ENCODE assay signal across 10 cellular contexts in genomic region chr6:73471686-73472290, GRCh38. TPM values are rescaled to one million over a fixed set of nuclear protein-coding genes. Genes with fewer than 3 reads are reported as not detected.
DNase-seq lines count a peak whose midpoint lies in the region; ATAC-seq, FAIRE-seq and TF ChIP-seq lines count a peak whose summit lies in the region.
"Had no signal": no experiment of that assay in that cellular context is flagged by ENCODE, and none has a peak within 500 bp of the region (broad histone marks: within the 10 kb centered on the region; RNA-seq: fewer than 3 reads in every experiment).

No MANE protein-coding gene starts in this region.

- TF ChIP-seq EP300 in HepG2 (IDR thresholded peaks at IDR 0.05; ENCODE audit: low read depth in 2 of 2, low read length in 2 of 2) (no peak), HepG2 (CRISPR knock-in tag; IDR thresholded peaks at IDR 0.05; ENCODE audit: borderline replicate concordance) (no peak)

- in situ Hi-C loops in HepG2 (cut with HindIII; ENCODE audit: extremely low pct_ligation_motif_present, low pct_unique_long_range_greater_than_20kb) (no loop called here), ACHN (cut with HindIII; ENCODE audit: low pct_ligation_motif_present, low pct_unique_long_range_greater_than_20kb, low sequenced_read_pairs) (no loop called here)

- H2AFZ ChIP-seq in HepG2 (ENCODE audit: low read length): no peak overlapping the region

- no peak overlapping the region for H3K27ac ChIP-seq in HepG2 (ENCODE audit: extremely low read length, insufficient read depth, low read length)
- H3K27ac ChIP-seq: prostate gland had no signal

- intact Hi-C loops in HepG2 (cut with micrococcal nuclease; ENCODE audit: unreplicated experiment): no loop called here

- no peak for TF ChIP-seq POLR2A in HepG2 (IDR thresholded peaks at IDR 0.05; ENCODE audit: insufficient read depth in 1 of 2, low read depth in 2 of 2, low read length in 2 of 2)

- H3K4me3 ChIP-seq in HepG2 (replicated peaks in 1 of 3; ENCODE audit: insufficient read depth in 1 of 3, low read depth in 2 of 3, low read length in 3 of 3): no peak overlapping the region
- H3K4me3 ChIP-seq: prostate gland had no signal

- no peak overlapping the region for H3K9ac ChIP-seq in HepG2 (ENCODE audit: insufficient read depth, low read depth, low read length)

- no peak for TF ChIP-seq RAD21 in HepG2 (CRISPR knock-in tag; IDR thresholded peaks at IDR 0.05)

- WGBS in HepG2 (ENCODE audit: low lambda C conversion rate): 94% methylated on average over 2 of the region's 2 CpGs

- POLR2A ChIA-PET in HepG2 (lab: Yijun Ruan, JAX): no interaction called here

- no peak for FAIRE-seq in HepG2 (lab: Jason Lieb, UNC)

- DNase-seq in HepG2 (ENCODE audit: low spot score) (no peak), ACHN (no peak), NCI-H187 (lab: John Stamatoyannopoulos, UW) (no peak), NCI-H1436 (lab: John Stamatoyannopoulos, UW) (no peak)
- no peak for DNase-seq in activated effector memory CD4-positive, alpha-beta T cell treated with Interleukin-2 at 50 U/mL for 16 hours
- DNase-seq: foreskin melanocyte had no signal

- H3K4me1 ChIP-seq in HepG2 (ENCODE audit: insufficient read depth, low read length): no peaks in the 10 kb centered on the region
- H3K4me1 ChIP-seq: prostate gland had no signal

- no peaks in the 10 kb centered on the region for H4K20me1 ChIP-seq in HepG2 (ENCODE audit: insufficient read depth, low read length)

- H3K79me2 ChIP-seq in HepG2 (ENCODE audit: insufficient read depth, low read length): no peaks in the 10 kb centered on the region

- TSS peak; percentile 29 for BruUV-seq in HepG2 (replicated peaks; lab: Mats Ljungman, UMichigan)

- no peak for TF ChIP-seq CTCF in HepG2 (CRISPR knock-in tag; IDR thresholded peaks at IDR 0.05)

- peaks cover 14 to 56% of the 10 kb centered on the region in 2 experiments; a peak in 4 of 5 replicates for H3K36me3 ChIP-seq in HepG2 (replicated peaks in 1 of 2; ENCODE audit: control insufficient read depth in 1 of 2, insufficient read depth in 2 of 2, low read length in 2 of 2)

- no peak overlapping the region for H3K4me2 ChIP-seq in HepG2 (ENCODE audit: low read depth, low read length)

- CTCF ChIA-PET in HepG2 (lab: Yijun Ruan, JAX; ENCODE audit: low intra/inter-chr PET ratio, low total read pairs): no interaction called here

- ATAC-seq in GM18867 (IDR thresholded peaks at IDR 0.05; ENCODE audit: unreplicated experiment) (peak; percentile 91), GM21717 (IDR thresholded peaks at IDR 0.05; ENCODE audit: unreplicated experiment) (peak; percentile 94), HG03521 (IDR thresholded peaks at IDR 0.05; ENCODE audit: unreplicated experiment) (peak; percentile 98), HepG2 (no peak)

- H3K9me3 ChIP-seq in HepG2 (ENCODE audit: low read length): no peaks in the 10 kb centered on the region
- H3K9me3 ChIP-seq: prostate gland had no signal

- no peaks in the 10 kb centered on the region for H3K27me3 ChIP-seq in HepG2 (ENCODE audit: control insufficient read depth in 1 of 2, insufficient read depth in 2 of 2, low read length in 2 of 2)

TF ChIP-seq in HepG2, 621 proteins besides CTCF, POLR2A, EP300 and RAD21 (continues in another document):
- TF ChIP-seq EEA1 (CRISPR knock-in tag; IDR thresholded peaks at IDR 0.05; ENCODE audit: borderline replicate concordance): no peak
- TF ChIP-seq FLYWCH1 (CRISPR knock-in tag; IDR thresholded peaks at IDR 0.05): no peak
- no peak for TF ChIP-seq RBFOX2 (IDR thresholded peaks at IDR 0.05; ENCODE audit: low read depth, low read length)

RNA-seq across cellular contexts. Expression of gene MTO1, which starts 10.3 kb away (rescaled TPM):
- total RNA-seq in HepG2 (2016; rRNA removed; fragmentation: Illumina TruSeq; extraction: Trizol): 31.9 and 45.3 TPM in 2 replicates
- 22.3 and 25.1 TPM in 2 replicates for total RNA-seq in HepG2 (2016; cell fraction: cytosol; rRNA removed; fragmentation: Illumina TruSeq; extraction: Trizol; ENCODE audit: low read depth)
- 37.4 and 41.0 TPM in 2 replicates for total RNA-seq in HepG2 (2016; cell fraction: insoluble cytoplasmic fraction; rRNA removed; fragmentation: Illumina TruSeq; extraction: Trizol)
- total RNA-seq in HepG2 (2016; cell fraction: membrane; rRNA removed; fragmentation: Illumina TruSeq; extraction: Trizol): 19.9 and 21.1 TPM in 2 replicates
- total RNA-seq in HepG2 (2016; cell fraction: nucleus; rRNA removed; fragmentation: Illumina TruSeq; extraction: Trizol): 42.8 and 50.4 TPM in 2 replicates
- 20.1 and 21.1 TPM in 2 replicates for polyA plus RNA-seq in HepG2 (2011; rRNA removed)
- polyA plus RNA-seq in HepG2 (2011; cell fraction: cytosol; rRNA removed): 12.7 and 19.8 TPM in 2 replicates
- 39.9 and 40.2 TPM in 2 replicates for polyA plus RNA-seq in HepG2 (2011; cell fraction: nucleus; rRNA removed)
- polyA plus RNA-seq in HepG2 (2012): 17.3 and 22.7 TPM in 2 replicates
- polyA plus RNA-seq in HepG2 (2016; cell fraction: cytosol; fragmentation: Illumina TruSeq; extraction: Trizol; ENCODE audit: low read depth): 7.2 and 7.4 TPM in 2 replicates
- 29.9 and 32.7 TPM in 2 replicates for polyA plus RNA-seq in HepG2 (2016; cell fraction: insoluble cytoplasmic fraction; fragmentation: Illumina TruSeq; extraction: Trizol; ENCODE audit: low read depth)
- polyA plus RNA-seq in HepG2 (2016; cell fraction: membrane; fragmentation: Illumina TruSeq; extraction: Trizol; ENCODE audit: low read depth): 10.1 and 12.3 TPM in 2 replicates
- polyA plus RNA-seq in HepG2 (2016; cell fraction: nucleus; fragmentation: Illumina TruSeq; extraction: Trizol; ENCODE audit: insufficient read depth, low read depth): 58.4 and 66.5 TPM in 2 replicates
- 29.0 and 38.5 TPM in 2 replicates for polyA minus RNA-seq in HepG2 (2011; rRNA and poly(A)+ RNA removed; ENCODE audit: low replicate concordance)
- polyA minus RNA-seq in HepG2 (2011; cell fraction: cytosol; rRNA and poly(A)+ RNA removed): 11.6 and 17.0 TPM in 2 replicates
- 54.2 and 59.1 TPM in 2 replicates for polyA minus RNA-seq in HepG2 (2011; cell fraction: nucleus; rRNA and poly(A)+ RNA removed)

RNA-seq across cellular contexts. Expression of gene CGAS, which starts 19.7 kb away (rescaled TPM):
- 0.07 TPM in 1 of 2 replicates, not detected in the other for total RNA-seq in HepG2 (2016; rRNA removed; fragmentation: Illumina TruSeq; extraction: Trizol)
- not detected in 2 replicates for total RNA-seq in HepG2 (2016; cell fraction: cytosol; rRNA removed; fragmentation: Illumina TruSeq; extraction: Trizol; ENCODE audit: low read depth)
- total RNA-seq in HepG2 (2016; cell fraction: insoluble cytoplasmic fraction; rRNA removed; fragmentation: Illumina TruSeq; extraction: Trizol): 0.04 TPM in 1 of 2 replicates, not detected in the other
- not detected in 2 replicates for total RNA-seq in HepG2 (2016; cell fraction: membrane; rRNA removed; fragmentation: Illumina TruSeq; extraction: Trizol)
- 0.09 TPM in 1 of 2 replicates, not detected in the other for total RNA-seq in HepG2 (2016; cell fraction: nucleus; rRNA removed; fragmentation: Illumina TruSeq; extraction: Trizol)
- polyA plus RNA-seq in HepG2 (2011; rRNA removed): 0.03 and 0.04 TPM in 2 replicates
- polyA plus RNA-seq in HepG2 (2011; cell fraction: cytosol; rRNA removed): not detected in 2 replicates
- polyA plus RNA-seq in HepG2 (2011; cell fraction: nucleus; rRNA removed): 0.05 and 0.06 TPM in 2 replicates
- polyA plus RNA-seq in HepG2 (2012): 0.05 TPM in 1 of 2 replicates, not detected in the other
- polyA plus RNA-seq in HepG2 (2016; cell fraction: cytosol; fragmentation: Illumina TruSeq; extraction: Trizol; ENCODE audit: low read depth): not detected in 2 replicates
- polyA plus RNA-seq in HepG2 (2016; cell fraction: insoluble cytoplasmic fraction; fragmentation: Illumina TruSeq; extraction: Trizol; ENCODE audit: low read depth): 0.30 TPM in 1 of 2 replicates, not detected in the other
- not detected in 2 replicates for polyA plus RNA-seq in HepG2 (2016; cell fraction: membrane; fragmentation: Illumina TruSeq; extraction: Trizol; ENCODE audit: low read depth)
- not detected in 2 replicates for polyA plus RNA-seq in HepG2 (2016; cell fraction: nucleus; fragmentation: Illumina TruSeq; extraction: Trizol; ENCODE audit: insufficient read depth, low read depth)
- polyA minus RNA-seq in HepG2 (2011; rRNA and poly(A)+ RNA removed; ENCODE audit: low replicate concordance): 5.8 TPM in 1 of 2 replicates, not detected in the other
- polyA minus RNA-seq in HepG2 (2011; cell fraction: cytosol; rRNA and poly(A)+ RNA removed): not detected in 2 replicates
- polyA minus RNA-seq in HepG2 (2011; cell fraction: nucleus; rRNA and poly(A)+ RNA removed): not detected in 2 replicates

RNA-seq across cellular contexts. Expression of gene EEF1A1, which starts 49.0 kb away (rescaled TPM):
- 13,726 and 19,145 TPM in 2 replicates for total RNA-seq in HepG2 (2016; rRNA removed; fragmentation: Illumina TruSeq; extraction: Trizol)
- total RNA-seq in HepG2 (2016; cell fraction: cytosol; rRNA removed; fragmentation: Illumina TruSeq; extraction: Trizol; ENCODE audit: low read depth): 8,339 and 10,487 TPM in 2 replicates
- total RNA-seq in HepG2 (2016; cell fraction: insoluble cytoplasmic fraction; rRNA removed; fragmentation: Illumina TruSeq; extraction: Trizol): 13,733 and 18,946 TPM in 2 replicates
- 28,006 and 33,792 TPM in 2 replicates for total RNA-seq in HepG2 (2016; cell fraction: membrane; rRNA removed; fragmentation: Illumina TruSeq; extraction: Trizol)
- 5,621 and 5,952 TPM in 2 replicates for total RNA-seq in HepG2 (2016; cell fraction: nucleus; rRNA removed; fragmentation: Illumina TruSeq; extraction: Trizol)
- 14,480 and 17,172 TPM in 2 replicates for polyA plus RNA-seq in HepG2 (2011; rRNA removed)
- 15,977 and 19,367 TPM in 2 replicates for polyA plus RNA-seq in HepG2 (2011; cell fraction: cytosol; rRNA removed)
- polyA plus RNA-seq in HepG2 (2011; cell fraction: nucleus; rRNA removed): 3,845 and 5,107 TPM in 2 replicates
- 17,181 and 19,057 TPM in 2 replicates for polyA plus RNA-seq in HepG2 (2012)
- 12,881 and 14,827 TPM in 2 replicates for polyA plus RNA-seq in HepG2 (2016; cell fraction: cytosol; fragmentation: Illumina TruSeq; extraction: Trizol; ENCODE audit: low read depth)
- 16,271 and 16,577 TPM in 2 replicates for polyA plus RNA-seq in HepG2 (2016; cell fraction: insoluble cytoplasmic fraction; fragmentation: Illumina TruSeq; extraction: Trizol; ENCODE audit: low read depth)
- polyA plus RNA-seq in HepG2 (2016; cell fraction: membrane; fragmentation: Illumina TruSeq; extraction: Trizol; ENCODE audit: low read depth): 23,858 and 27,229 TPM in 2 replicates
- 6,994 and 7,179 TPM in 2 replicates for polyA plus RNA-seq in HepG2 (2016; cell fraction: nucleus; fragmentation: Illumina TruSeq; extraction: Trizol; ENCODE audit: insufficient read depth, low read depth)
- 11,031 and 11,693 TPM in 2 replicates for polyA minus RNA-seq in HepG2 (2011; rRNA and poly(A)+ RNA removed; ENCODE audit: low replicate concordance)
- polyA minus RNA-seq in HepG2 (2011; cell fraction: cytosol; rRNA and poly(A)+ RNA removed): 6,843 and 8,738 TPM in 2 replicates
- polyA minus RNA-seq in HepG2 (2011; cell fraction: nucleus; rRNA and poly(A)+ RNA removed): 1,924 and 3,380 TPM in 2 replicates
